In the genomic region with DNA sequence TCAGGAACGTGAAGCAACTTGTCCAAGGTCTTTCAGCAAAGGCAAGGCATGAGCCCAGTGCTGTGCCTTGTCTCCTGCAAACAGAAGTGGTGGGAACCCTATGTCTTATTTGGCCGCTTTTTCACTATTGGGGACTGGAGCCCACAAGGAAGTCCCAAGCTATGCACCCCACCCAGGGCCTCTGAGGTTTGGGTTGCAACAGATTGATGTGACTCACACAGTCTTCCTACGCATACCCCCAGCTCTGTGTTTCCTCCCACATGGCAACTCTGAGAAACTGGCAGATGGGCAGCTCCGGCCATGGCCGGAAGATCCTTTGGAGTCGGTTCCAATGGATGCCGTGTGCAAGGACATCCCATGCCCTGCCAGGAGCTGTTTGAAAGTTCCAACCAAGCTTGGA, we compare ENCODE assay signal across 16 cellular contexts. TPM values are rescaled to one million over a fixed set of nuclear protein-coding genes. Genes with fewer than 3 reads are reported as not detected.
DNase-seq lines count a peak whose midpoint lies in the region; ATAC-seq and TF ChIP-seq lines count a peak whose summit lies in the region.
"Had no signal": no experiment of that assay in that cellular context is flagged by ENCODE, and none has a peak within 500 bp of the region (broad histone marks: within the 10 kb centered on the region; RNA-seq: fewer than 3 reads in every experiment).

No MANE protein-coding gene starts in this region.

- peaks cover 4% of the 10 kb centered on the region for H3K4me1 Mint-ChIP-seq in activated T-helper 17 cell treated with anti-CD3 and anti-CD28 coated beads, Interleukin-2, amount 50 U/mL, for 72 hours
- H3K4me1 Mint-ChIP-seq: GM23338 had no signal

- no peak for ATAC-seq in SK-N-SH treated with all-trans-retinoic acid at 6 μM for 48 hours
- no peak for ATAC-seq in activated T-helper 17 cell treated with anti-CD3 and anti-CD28 coated beads, Interleukin-2, amount 50 U/mL, for 72 hours (replicated peaks)
- ATAC-seq: activated naive CD4-positive, alpha-beta T cell treated with anti-CD3 and anti-CD28 coated beads, Interleukin-2, amount 50 U/mL, for 72 hours; gastrocnemius medialis; GM23338 had no signal

- no peak overlapping the region for H3K27ac Mint-ChIP-seq in activated T-helper 17 cell treated with anti-CD3 and anti-CD28 coated beads, Interleukin-2, amount 50 U/mL, for 72 hours
- H3K27ac Mint-ChIP-seq: activated naive CD4-positive, alpha-beta T cell treated with anti-CD3 and anti-CD28 coated beads, Interleukin-2, amount 50 U/mL, for 72 hours; GM23338 had no signal

- peaks cover 8% of the 10 kb centered on the region for H3K27me3 Mint-ChIP-seq in activated T-helper 17 cell treated with anti-CD3 and anti-CD28 coated beads, Interleukin-2, amount 50 U/mL, for 72 hours

- H3K4me3 Mint-ChIP-seq in activated T-helper 17 cell treated with anti-CD3 and anti-CD28 coated beads, Interleukin-2, amount 50 U/mL, for 72 hours = no peak overlapping the region
- H3K4me3 Mint-ChIP-seq: GM23338 had no signal

- in situ Hi-C loops in GM13977 (cut with MboI; ENCODE audit: low pct_unique_long_range_greater_than_20kb, low sequenced_read_pairs, unreplicated experiment) = no loop called here

- peaks cover 1% of the 10 kb centered on the region for H3K9me3 Mint-ChIP-seq in activated T-helper 17 cell treated with anti-CD3 and anti-CD28 coated beads, Interleukin-2, amount 50 U/mL, for 72 hours

- DNase-seq in EL = peak; percentile 31
- DNase-seq in NOMO-1 treated with dmso at 0.1 percent for 144 hours (lab: John Stamatoyannopoulos, UW; ENCODE audit: unreplicated experiment) = peak; percentile 88
- peak; percentile 73 for DNase-seq in fibroblast of mammary gland (ENCODE audit: low read depth)
- peak; percentile 26 for DNase-seq in pons (ENCODE audit: low spot score)
- DNase-seq in GM13977 (ENCODE audit: low spot score) = no peak
- DNase-seq in stimulated activated CD4-positive, alpha-beta T cell treated with anti-CD3 and anti-CD28 coated beads, Interleukin-1b, Interleukin-23, amount 100 ng/mL, for 48 hours = no peak
- DNase-seq: colonic mucosa, IMR-90, kidney glomerular epithelial cell, NCI-H2081, OCI-M1 had no signal

- no peak for TF ChIP-seq CTCF in fibroblast of mammary gland (conservative IDR thresholded peaks at IDR 0.05; ENCODE audit: control insufficient read depth, insufficient read depth, low read depth, low read length)
- TF ChIP-seq CTCF in GM13977 (IDR thresholded peaks at IDR 0.05; ENCODE audit: extremely low read depth, insufficient read depth, missing control alignments) = no peak

- H3K4me3 ChIP-seq in fibroblast of mammary gland (ENCODE audit: control insufficient read depth, low read depth, low read length) = no peak overlapping the region
- H3K4me3 ChIP-seq: colonic mucosa, gastrocnemius medialis, GM23338 had no signal

- no peaks in the 10 kb centered on the region for H3K36me3 Mint-ChIP-seq in activated T-helper 17 cell treated with anti-CD3 and anti-CD28 coated beads, Interleukin-2, amount 50 U/mL, for 72 hours (ENCODE audit: low read depth)
- H3K36me3 Mint-ChIP-seq: activated naive CD4-positive, alpha-beta T cell treated with anti-CD3 and anti-CD28 coated beads, Interleukin-2, amount 50 U/mL, for 72 hours had no signal

TF ChIP-seq in SK-N-SH treated with all-trans-retinoic acid at 6 μM for 48 hours, 23 proteins besides CTCF, POLR2A, EP300 and RAD21:
- TF ChIP-seq ZFP30 (CRISPR knock-in tag; IDR thresholded peaks at IDR 0.05) (no peak), TCF4 (CRISPR knock-in tag; IDR thresholded peaks at IDR 0.05; ENCODE audit: borderline replicate concordance) (no peak)
- TF ChIP-seq, protein P1, sequence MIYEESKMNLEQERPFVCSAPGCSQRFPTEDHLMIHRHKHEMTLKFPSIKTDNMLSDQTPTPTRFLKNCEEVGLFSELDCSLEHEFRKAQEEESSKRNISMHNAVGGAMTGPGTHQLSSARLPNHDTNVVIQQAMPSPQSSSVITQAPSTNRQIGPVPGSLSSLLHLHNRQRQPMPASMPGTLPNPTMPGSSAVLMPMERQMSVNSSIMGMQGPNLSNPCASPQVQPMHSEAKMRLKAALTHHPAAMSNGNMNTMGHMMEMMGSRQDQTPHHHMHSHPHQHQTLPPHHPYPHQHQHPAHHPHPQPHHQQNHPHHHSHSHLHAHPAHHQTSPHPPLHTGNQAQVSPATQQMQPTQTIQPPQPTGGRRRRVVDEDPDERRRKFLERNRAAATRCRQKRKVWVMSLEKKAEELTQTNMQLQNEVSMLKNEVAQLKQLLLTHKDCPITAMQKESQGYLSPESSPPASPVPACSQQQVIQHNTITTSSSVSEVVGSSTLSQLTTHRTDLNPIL (CRISPR knock-in tag; IDR thresholded peaks at IDR 0.05; ENCODE audit: low read depth) = no peak

RNA-seq across cellular contexts. Expression of a gene that starts 28.3 kb away (rescaled TPM):
- total RNA-seq in activated T-helper 17 cell treated with anti-CD3 and anti-CD28 coated beads, Interleukin-2, amount 50 U/mL, for 72 hours = not detected
- total RNA-seq: activated naive CD4-positive, alpha-beta T cell treated with anti-CD3 and anti-CD28 coated beads, Interleukin-2, amount 50 U/mL, for 72 hours; IMR-90 had no signal

Comparison
In these comparisons a context has a peak if more than half of its experiments do, and no peak if none do; other contexts are left out.
1. DNase-seq: peak in EL (single experiment), NOMO-1 treated with dmso at 0.1 percent for 144 hours (single experiment), fibroblast of mammary gland (single experiment) and pons (single experiment); none in GM13977 (single experiment) and stimulated activated CD4-positive, alpha-beta T cell treated with anti-CD3 and anti-CD28 coated beads, Interleukin-1b, Interleukin-23, amount 100 ng/mL, for 48 hours (single experiment).